16 cellular contexts compared by ENCODE assay signal in the genomic region with DNA sequence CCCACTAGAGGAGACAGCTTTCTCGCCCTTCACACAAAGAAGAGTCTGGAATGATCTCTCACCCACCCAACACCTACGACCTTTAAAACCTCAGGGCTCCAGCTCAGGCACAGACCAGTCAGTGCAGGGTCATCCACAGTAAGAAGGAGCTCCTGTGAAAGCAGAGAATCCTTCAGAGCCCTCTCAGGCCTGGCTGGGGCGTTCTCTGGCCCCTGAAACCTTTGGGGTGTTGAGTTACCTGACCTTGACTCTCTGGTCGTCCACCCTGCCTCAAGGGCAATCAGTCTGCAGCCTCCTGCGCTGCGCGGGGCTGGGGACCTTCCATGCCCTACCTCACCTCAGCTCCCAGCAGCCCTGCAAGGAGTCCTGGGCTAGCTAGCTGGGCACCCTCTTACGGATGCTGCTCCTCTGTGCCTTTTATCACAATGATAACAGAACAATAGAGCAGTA.
"Had no signal": no experiment of that assay in that cellular context is flagged by ENCODE, and none has a peak within 500 bp of the region (broad histone marks: within the 10 kb centered on the region; RNA-seq: fewer than 3 reads in every experiment).

No MANE protein-coding gene starts in this region.

- H3K4me3 ChIP-seq: SJCRH30, skin epidermis had no signal

- H3K9me3 Mint-ChIP-seq: activated B cell treated with CpG ODN at 0.5 μM for 24 hours; activated CD4-positive, alpha-beta T cell treated with anti-CD3 and anti-CD28 coated beads, Interleukin-2, amount 10 ng/mL, durations not matched to agents 7 days and 5 days; activated T-cell treated with anti-CD3 and anti-CD28 coated beads, Interleukin-2, amount 50 U/mL, for 72 hours; type B pancreatic cell had no signal

- H3K27me3 Mint-ChIP-seq: activated B cell treated with CpG ODN at 0.5 μM for 24 hours; activated CD4-positive, alpha-beta T cell treated with anti-CD3 and anti-CD28 coated beads, Interleukin-2, amount 10 ng/mL, durations not matched to agents 7 days and 5 days; activated naive CD8-positive, alpha-beta T cell; type B pancreatic cell had no signal

- DNase-seq: activated B cell treated with CpG ODN at 0.5 μM for 24 hours; activated CD4-positive, alpha-beta T cell treated with anti-CD3 and anti-CD28 coated beads, Interleukin-2, amount 10 ng/mL, durations not matched to agents 7 days and 5 days; activated CD8-positive, alpha-beta memory T cell treated with anti-CD3 and anti-CD28 coated beads, Interleukin-2, amount 50 U/mL, for 48 hours; activated gamma-delta T cell treated with Interleukin-2 at 50 U/mL for 16 hours; activated T-cell treated with anti-CD3 and anti-CD28 coated beads, Interleukin-2, amount 50 U/mL, for 72 hours; anterior cingulate cortex; retina; SJCRH30; stimulated activated CD4-positive, alpha-beta T cell treated with anti-CD3 and anti-CD28 coated beads, Interleukin-4, amount 100 ng/mL, for 24 hours; stimulated activated CD8-positive, alpha-beta memory T cell treated with anti-CD3 and anti-CD28 coated beads, Interleukin-4, amount 100 ng/mL, for 48 hours; stimulated activated naive CD4-positive, alpha-beta T cell treated with Interleukin-2 at 50 U/mL for 16 hours; T-helper 17 cell had no signal

- H3K27me3 ChIP-seq: SJCRH30 had no signal

- ATAC-seq: activated T-cell treated with anti-CD3 and anti-CD28 coated beads, Interleukin-2, amount 50 U/mL, for 72 hours; T-helper 17 cell had no signal

- H3K27ac Mint-ChIP-seq: activated B cell treated with CpG ODN at 0.5 μM for 24 hours; activated CD4-positive, alpha-beta T cell treated with anti-CD3 and anti-CD28 coated beads, Interleukin-2, amount 10 ng/mL, durations not matched to agents 7 days and 5 days; activated naive CD8-positive, alpha-beta T cell; activated T-cell treated with anti-CD3 and anti-CD28 coated beads, Interleukin-2, amount 50 U/mL, for 72 hours; T-helper 17 cell; type B pancreatic cell had no signal

- H3K36me3 ChIP-seq: SJCRH30 had no signal

- H3K4me1 Mint-ChIP-seq: activated B cell treated with CpG ODN at 0.5 μM for 24 hours had no signal

- H3K36me3 Mint-ChIP-seq: activated naive CD8-positive, alpha-beta T cell; type B pancreatic cell had no signal

- H3K4me1 ChIP-seq: parathyroid adenoma, SJCRH30 had no signal

- H3K27ac ChIP-seq: parathyroid adenoma, SJCRH30, skin epidermis had no signal

- H3K9me3 ChIP-seq: SJCRH30 had no signal

- H3K4me3 Mint-ChIP-seq: activated B cell treated with CpG ODN at 0.5 μM for 24 hours; activated CD4-positive, alpha-beta T cell treated with anti-CD3 and anti-CD28 coated beads, Interleukin-2, amount 10 ng/mL, durations not matched to agents 7 days and 5 days; activated naive CD8-positive, alpha-beta T cell; activated T-cell treated with anti-CD3 and anti-CD28 coated beads, Interleukin-2, amount 50 U/mL, for 72 hours; T-helper 17 cell; type B pancreatic cell had no signal
